Comparison of ENCODE assay signal across 25 cellular contexts in the genomic region with DNA sequence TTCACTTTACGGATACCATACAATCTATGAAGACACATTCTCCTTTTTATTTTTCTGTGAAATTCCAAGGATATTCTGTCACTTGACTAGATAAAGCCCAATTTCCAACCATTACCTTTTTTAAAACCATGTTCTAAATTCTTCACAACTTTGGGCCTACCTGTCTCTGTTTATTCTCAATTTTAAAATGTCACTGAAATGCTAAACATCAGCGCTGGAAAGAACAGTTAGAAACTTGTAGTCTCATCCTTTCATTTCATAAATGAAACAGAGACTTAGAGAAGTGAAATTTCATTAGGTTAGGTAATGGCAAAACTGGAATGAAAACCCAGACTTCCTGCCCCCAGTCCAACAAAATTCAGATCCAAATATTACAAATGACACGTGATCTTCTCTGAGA.
"Had no signal": no experiment of that assay in that cellular context is flagged by ENCODE, and none has a peak within 500 bp of the region (broad histone marks: within the 10 kb centered on the region; RNA-seq: fewer than 3 reads in every experiment).

No MANE protein-coding gene starts in this region.

- H3K27me3 ChIP-seq: left lung, pancreas, sigmoid colon, spleen, suprapubic skin, tibial artery, upper lobe of right lung had no signal

- H3K4me3 ChIP-seq: left lung, lower lobe of right lung, pancreas, prostate gland, sigmoid colon, spleen, suprapubic skin, thoracic aorta, tibial artery, upper lobe of right lung had no signal

- H3K9me3 ChIP-seq: left lung, lower lobe of right lung, pancreas, prostate gland, sigmoid colon, suprapubic skin, thoracic aorta, upper lobe of right lung had no signal

- ATAC-seq: left cardiac atrium; left lung; lower lobe of right lung; naive thymus-derived CD8-positive, alpha-beta T cell; pancreas; right cardiac atrium; stimulated activated effector memory CD8-positive, alpha-beta T cell treated with anti-CD3 and anti-CD28 coated beads, Interleukin-12 subunit alpha, Interleukin-12 subunit beta, amount 100 ng/mL, for 72 hours; upper lobe of right lung had no signal

- H3K27ac ChIP-seq: left lung, lower lobe of right lung, pancreas, prostate gland, spleen, suprapubic skin, thoracic aorta, tibial artery, upper lobe of right lung had no signal

- H3K36me3 ChIP-seq: left lung, lower lobe of right lung, pancreas, prostate gland, sigmoid colon, spleen, suprapubic skin, thoracic aorta, tibial artery, upper lobe of right lung had no signal

- DNase-seq: hippocampal formation; kidney glomerular epithelial cell; left cardiac atrium; left lung; lower lobe of right lung; mammary epithelial cell; mesenchymal stem cell; naive thymus-derived CD8-positive, alpha-beta T cell; nucleus accumbens; pancreas; posterior cingulate gyrus; retina; right cardiac atrium; sigmoid colon; small intestine; spleen; stimulated activated CD4-positive, alpha-beta T cell treated with anti-CD3 and anti-CD28 coated beads, Interleukin-4, amount 100 ng/mL, for 24 hours; stimulated activated naive CD4-positive, alpha-beta T cell; tibial artery; trophoblast cell; upper lobe of right lung had no signal

- H3K4me1 ChIP-seq: left lung, lower lobe of right lung, pancreas, prostate gland, spleen, suprapubic skin, tibial artery, upper lobe of right lung had no signal
